5 cellular contexts compared by ENCODE assay signal in the genomic region with DNA sequence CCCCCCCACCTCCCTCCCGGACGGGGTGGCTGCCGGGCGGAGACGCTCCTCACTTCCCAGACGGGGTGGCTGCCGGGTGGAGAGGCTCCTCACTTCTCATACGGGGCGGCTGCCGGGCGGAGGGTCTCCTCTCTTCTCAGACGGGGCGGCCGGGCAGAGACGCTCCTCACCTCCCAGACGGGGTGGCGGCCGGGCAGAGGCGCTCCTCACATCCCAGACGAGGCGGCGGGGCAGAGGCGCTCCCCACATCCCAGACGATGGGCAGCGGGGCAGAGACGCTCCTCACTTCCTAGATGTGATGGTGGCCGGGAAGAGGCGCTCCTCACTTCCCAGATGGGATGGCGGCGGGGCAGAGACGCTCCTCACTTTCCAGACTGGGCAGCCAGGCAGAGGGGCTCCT. TPM values are rescaled to one million over a fixed set of nuclear protein-coding genes. Genes with fewer than 3 reads are reported as not detected.
"Had no signal": no experiment of that assay in that cellular context is flagged by ENCODE, and none has a peak within 500 bp of the region (broad histone marks: within the 10 kb centered on the region; RNA-seq: fewer than 3 reads in every experiment).

No MANE protein-coding gene starts in this region.

RNA-seq across cellular contexts. Expression of a gene that starts 41.2 kb away (rescaled TPM):
- total RNA-seq: GM23248, H4, H7, H9, HFFc6 had no signal
